In genomic region chr16:89906141-89907025, GRCh38 we compare ENCODE assay signal across 22 cellular contexts. TPM values are rescaled to one million over a fixed set of nuclear protein-coding genes. Genes with fewer than 3 reads are reported as not detected.
A peak's percentile ranks its signal among the peaks of the same experiment; 100 is the strongest.
DNase-seq lines count a peak whose midpoint lies in the region; ATAC-seq, FAIRE-seq and TF ChIP-seq lines count a peak whose summit lies in the region.
"Had no signal": no experiment of that assay in that cellular context is flagged by ENCODE, and none has a peak within 500 bp of the region (broad histone marks: within the 10 kb centered on the region; RNA-seq: fewer than 3 reads in every experiment).

No MANE protein-coding gene starts in this region.

- peak overlapping the region; percentile 69 for H3K23ac ChIP-seq in neuronal stem cell (ENCODE audit: low read depth, low read length, poor library complexity)

- H3K27me3 ChIP-seq in BLaER1 (no peaks in the 10 kb centered on the region), astrocyte (ENCODE audit: insufficient read depth, low read length) (no peaks in the 10 kb centered on the region), neuronal stem cell (ENCODE audit: control insufficient read depth in 3 of 3, insufficient read depth in 3 of 3, low read depth in 1 of 3, low read length in 3 of 3) (no peaks in the 10 kb centered on the region), aorta (ENCODE audit: control insufficient read depth in 1 of 2, insufficient read depth in 2 of 2, low read length in 1 of 2) (no peaks in the 10 kb centered on the region)
- H3K27me3 ChIP-seq: vagina had no signal

- H3K4me3 Mint-ChIP-seq in IgD-negative memory B cell = no peak overlapping the region
- no peak overlapping the region for H3K4me3 Mint-ChIP-seq in astrocyte (ENCODE audit: unreplicated experiment)
- H3K4me3 Mint-ChIP-seq: activated naive CD8-positive, alpha-beta T cell; CD4-positive, alpha-beta T cell; WTC11 had no signal

- WGBS in neuronal stem cell (ENCODE audit: extremely low coverage in 2 of 2, insufficient read length in 2 of 2, insufficient replicate concordance in 1 of 2), 2 donors = no CpG with 5 or more reads among the region's 40 CpGs
- WGBS in aorta, 2 donors = 94 to 95% methylated on average over 40 of the region's 40 CpGs

- no peak overlapping the region for H2AK5ac ChIP-seq in neuronal stem cell (ENCODE audit: low read depth, low read length)

- no peak overlapping the region for H4K91ac ChIP-seq in neuronal stem cell (ENCODE audit: low read depth, low read length, poor library complexity)

- peak overlapping the region; percentile 47 for H3K14ac ChIP-seq in neuronal stem cell (ENCODE audit: low read length)

- H2BK5ac ChIP-seq in neuronal stem cell (ENCODE audit: low read length) = no peak overlapping the region

- H3K4me2 ChIP-seq in BLaER1 (peak overlapping the region; percentile 19; the same call in 1 of the 2 replicates), astrocyte (ENCODE audit: low read length) (no peak overlapping the region), neuronal stem cell (ENCODE audit: insufficient read depth, low read length, poor library complexity, severe bottlenecking) (no peak overlapping the region)
- H3K4me2 ChIP-seq: KMS-11, smooth muscle cell had no signal

- no peak overlapping the region for H3K27ac ChIP-seq in BLaER1
- H3K27ac ChIP-seq in astrocyte (ENCODE audit: low read depth, low read length) = no peak overlapping the region
- H3K27ac ChIP-seq in neuronal stem cell (replicated peaks; ENCODE audit: low read length) = no peak overlapping the region
- no peak overlapping the region for H3K27ac ChIP-seq in aorta (ENCODE audit: low read depth in 1 of 2, low read length in 2 of 2)
- H3K27ac ChIP-seq: KMS-11, vagina had no signal

- peak overlapping the region; percentile 17 for H4K8ac ChIP-seq in neuronal stem cell (ENCODE audit: low read depth, low read length)

- peaks cover 81% of the 10 kb centered on the region for H3K36me3 ChIP-seq in BLaER1
- H3K36me3 ChIP-seq in astrocyte (ENCODE audit: insufficient read depth, low read length) = peaks cover 16% of the 10 kb centered on the region
- peaks cover 33 to 79% of the 10 kb centered on the region in 2 donors for H3K36me3 ChIP-seq in neuronal stem cell (replicated peaks in 1 of 2; ENCODE audit: control insufficient read depth in 2 of 2, insufficient read depth in 2 of 2, low read length in 2 of 2)
- H3K36me3 ChIP-seq in aorta (ENCODE audit: control insufficient read depth in 1 of 2, insufficient read depth in 2 of 2, low read length in 1 of 2) = peaks cover 0 to 11% of the 10 kb centered on the region in 2 donors

- H3K18ac ChIP-seq in neuronal stem cell (ENCODE audit: low read length) = no peak overlapping the region

- H2BK120ac ChIP-seq in neuronal stem cell (ENCODE audit: low read depth, low read length) = no peak overlapping the region

- H3K9me3 ChIP-seq in BLaER1 = peaks cover 18% of the 10 kb centered on the region
- peaks cover 3% of the 10 kb centered on the region for H3K9me3 ChIP-seq in astrocyte (ENCODE audit: insufficient read depth, low read depth, low read length)
- peaks cover 14 to 18% of the 10 kb centered on the region in 2 donors for H3K9me3 ChIP-seq in neuronal stem cell (replicated peaks in 1 of 2; ENCODE audit: control insufficient read depth in 2 of 2, insufficient read depth in 1 of 2, low read depth in 1 of 2, low read length in 2 of 2)
- no peaks in the 10 kb centered on the region for H3K9me3 ChIP-seq in aorta (ENCODE audit: control insufficient read depth, low read length)
- H3K9me3 ChIP-seq: vagina had no signal

- no peak overlapping the region for H3K4me3 ChIP-seq in BLaER1
- no peak overlapping the region for H3K4me3 ChIP-seq in astrocyte (ENCODE audit: insufficient read depth, low read depth, low read length)
- H3K4me3 ChIP-seq in neuronal stem cell (ENCODE audit: low read length in 2 of 2) = peak overlapping the region in 1 of 2 donors; percentile 16
- H3K4me3 ChIP-seq in aorta (ENCODE audit: low read length in 2 of 2) = no peak overlapping the region
- H3K4me3 ChIP-seq: smooth muscle cell, vagina had no signal

- FAIRE-seq in astrocyte (lab: Jason Lieb, UNC) = no peak
- FAIRE-seq: GM19239 had no signal

- H3K36me3 Mint-ChIP-seq in IgD-negative memory B cell = peaks cover 2% of the 10 kb centered on the region
- H3K36me3 Mint-ChIP-seq in astrocyte (ENCODE audit: low read depth, unreplicated experiment) = peaks cover 12% of the 10 kb centered on the region
- H3K36me3 Mint-ChIP-seq: activated naive CD8-positive, alpha-beta T cell had no signal

- H4K20me1 ChIP-seq in BLaER1 (peaks cover 59% of the 10 kb centered on the region), astrocyte (ENCODE audit: insufficient read depth, low read length) (peaks cover 40% of the 10 kb centered on the region)

- H3K27ac Mint-ChIP-seq in IgD-negative memory B cell (peak overlapping the region in 2 of 3 donors; percentile 62 to 84), astrocyte (ENCODE audit: unreplicated experiment) (peak overlapping the region; percentile 87)
- H3K27ac Mint-ChIP-seq: activated naive CD8-positive, alpha-beta T cell; CD4-positive, alpha-beta T cell; WTC11 had no signal

- peak overlapping the region; percentile 49 for H2BK12ac ChIP-seq in neuronal stem cell (ENCODE audit: low read length)

- H2BK15ac ChIP-seq in neuronal stem cell (ENCODE audit: low read length) = no peak overlapping the region

- H2AFZ ChIP-seq in astrocyte (ENCODE audit: low read depth, low read length) (no peak overlapping the region), neuronal stem cell (ENCODE audit: low read length) (no peak overlapping the region)

- H3K79me1 ChIP-seq in neuronal stem cell (ENCODE audit: low read depth, low read length) = peaks cover 2% of the 10 kb centered on the region

- H3K9ac ChIP-seq in BLaER1 = 0 out of 2 replicates have a peak overlapping the region, but pooled peaks have one; percentile 24
- no peak overlapping the region for H3K9ac ChIP-seq in astrocyte (ENCODE audit: low read length)
- H3K9ac ChIP-seq in neuronal stem cell (ENCODE audit: low read depth, low read length, poor library complexity) = peak overlapping the region; percentile 30
- H3K9ac ChIP-seq: KMS-11 had no signal

- no peak for DNase-seq in astrocyte (ENCODE audit: low read depth)
- no peak for DNase-seq in neuronal stem cell (ENCODE audit: low spot score)
- DNase-seq in NAMALWA (ENCODE audit: low spot score) = no peak
- DNase-seq in aorta = no peak
- no peak for DNase-seq in nucleus accumbens (lab: John Stamatoyannopoulos, UW)
- DNase-seq: CD4-positive, alpha-beta T cell; cerebellar nuclear complex; DMS 273 treated with DMSO at 0.1 percent for 48 hours; left colon; MV-4-11; NCI-H226; NCI-H748 treated with DMSO at 0.1 percent for 48 hours; stimulated activated CD4-positive, alpha-beta T cell treated with anti-CD3 and anti-CD28 coated beads, Interleukin-2, amount 100 ng/mL, for 24 hours had no signal

- H3K27me3 Mint-ChIP-seq in IgD-negative memory B cell = no peaks in the 10 kb centered on the region
- no peaks in the 10 kb centered on the region for H3K27me3 Mint-ChIP-seq in astrocyte (ENCODE audit: low read depth, unreplicated experiment)
- H3K27me3 Mint-ChIP-seq: activated naive CD8-positive, alpha-beta T cell; CD4-positive, alpha-beta T cell had no signal

- no peak for TF ChIP-seq CTCF in astrocyte (IDR thresholded peaks at IDR 0.05; ENCODE audit: insufficient read depth, low read depth, low read length)

- intact Hi-C loops in aorta (cut with DNase I) = no loop called here

- no peaks in the 10 kb centered on the region for H3K79me2 ChIP-seq in astrocyte (ENCODE audit: insufficient read depth, low read length)

- H3K4me1 Mint-ChIP-seq in IgD-negative memory B cell = peaks cover 0 to 4% (median 0%) of the 10 kb centered on the region in 3 donors
- H3K4me1 Mint-ChIP-seq in astrocyte (ENCODE audit: low read depth, unreplicated experiment) = no peaks in the 10 kb centered on the region
- H3K4me1 Mint-ChIP-seq: WTC11 had no signal

- peaks cover 33% of the 10 kb centered on the region for H3K4me1 ChIP-seq in BLaER1
- H3K4me1 ChIP-seq in astrocyte (ENCODE audit: insufficient read depth, low read length) = peaks cover 12% of the 10 kb centered on the region
- H3K4me1 ChIP-seq in neuronal stem cell (ENCODE audit: control insufficient read depth in 2 of 2, insufficient read depth in 1 of 2, low read depth in 1 of 2, low read length in 2 of 2) = peaks cover 0 to 1% of the 10 kb centered on the region in 2 donors
- no peaks in the 10 kb centered on the region for H3K4me1 ChIP-seq in aorta (ENCODE audit: control insufficient read depth in 1 of 2, insufficient read depth in 2 of 2, low read length in 2 of 2)

- H3K9me3 Mint-ChIP-seq in IgD-negative memory B cell = no peaks in the 10 kb centered on the region
- H3K9me3 Mint-ChIP-seq in astrocyte (ENCODE audit: unreplicated experiment) = no peaks in the 10 kb centered on the region
- H3K9me3 Mint-ChIP-seq: CD4-positive, alpha-beta T cell had no signal

- H3K4ac ChIP-seq in neuronal stem cell (ENCODE audit: low read length) = no peak overlapping the region

- ATAC-seq in aorta (ENCODE audit: low FRiP score) = no peak
- ATAC-seq: HCT116, left colon, WTC11 had no signal

RNA-seq across cellular contexts. Expression of gene MC1R, which starts 12.3 kb away (rescaled TPM):
- polyA plus RNA-seq in IgD-negative memory B cell (0.93 TPM), aorta (10 to 100 TPM in 1 of 2 donors, 1 to 10 TPM in 1; 1.5 to 12.1 TPM)
- total RNA-seq in astrocyte (8.4 and 9.2 TPM in 2 replicates), aorta (10 to 100 TPM in 1 of 2 donors, 1 to 10 TPM in 1; 4.8 to 10.2 TPM)
- polyA plus RNA-seq in neuronal stem cell (2013, experiment 1 of 2) = 2.1 TPM
- 2.1 TPM for polyA plus RNA-seq in neuronal stem cell (2013, experiment 2 of 2)

RNA-seq across cellular contexts. Expression of gene TUBB3, which starts 16.8 kb away (rescaled TPM):
- polyA plus RNA-seq in IgD-negative memory B cell (1.1 TPM), aorta (1 to 10 TPM in 1 of 2 donors, under 1 TPM in 1; 0.38 to 2.4 TPM)
- total RNA-seq in astrocyte (360 and 459 TPM in 2 replicates), aorta (10 to 100 TPM in 1 of 2 donors, 1 to 10 TPM in 1; 5.6 to 12.5 TPM)
- 121 TPM for polyA plus RNA-seq in neuronal stem cell (2013, experiment 1 of 2)
- 119 TPM for polyA plus RNA-seq in neuronal stem cell (2013, experiment 2 of 2)

RNA-seq across cellular contexts. Expression of gene TCF25, which starts 33.0 kb away (rescaled TPM):
- polyA plus RNA-seq in IgD-negative memory B cell = 135 TPM
- 187 and 193 TPM in 2 replicates for total RNA-seq in astrocyte
- 136 TPM for polyA plus RNA-seq in neuronal stem cell (2013, experiment 1 of 2)
- polyA plus RNA-seq in neuronal stem cell (2013, experiment 2 of 2) = 136 TPM
- total RNA-seq in aorta = 100 to 1,000 TPM; 207 to 224 TPM
- 100 to 1,000 TPM in 1 of 2 donors, 10 to 100 TPM in 1; 47.6 to 273 TPM for polyA plus RNA-seq in aorta

RNA-seq across cellular contexts. Expression of gene DEF8, which starts 42.2 kb away (rescaled TPM):
- polyA plus RNA-seq in IgD-negative memory B cell (67.5 TPM), aorta (10 to 100 TPM; 53.6 to 78.0 TPM)
- total RNA-seq in astrocyte (70.7 and 78.8 TPM in 2 replicates), aorta (10 to 100 TPM; 55.0 to 69.3 TPM)
- 52.9 TPM for polyA plus RNA-seq in neuronal stem cell (2013, experiment 1 of 2)
- 52.2 TPM for polyA plus RNA-seq in neuronal stem cell (2013, experiment 2 of 2)

Comparison
In these comparisons a context has a peak if more than half of its experiments do, and no peak if none do; other contexts are left out.
1. RNA of gene TUBB3, which starts 16.8 kb away (total RNA-seq): 360 to 459 TPM in astrocyte; 5.6 to 12.5 TPM in aorta; every median in the first group is over 10 times any median in the second.